3 cellular contexts compared by ENCODE assay signal in the genomic region with DNA sequence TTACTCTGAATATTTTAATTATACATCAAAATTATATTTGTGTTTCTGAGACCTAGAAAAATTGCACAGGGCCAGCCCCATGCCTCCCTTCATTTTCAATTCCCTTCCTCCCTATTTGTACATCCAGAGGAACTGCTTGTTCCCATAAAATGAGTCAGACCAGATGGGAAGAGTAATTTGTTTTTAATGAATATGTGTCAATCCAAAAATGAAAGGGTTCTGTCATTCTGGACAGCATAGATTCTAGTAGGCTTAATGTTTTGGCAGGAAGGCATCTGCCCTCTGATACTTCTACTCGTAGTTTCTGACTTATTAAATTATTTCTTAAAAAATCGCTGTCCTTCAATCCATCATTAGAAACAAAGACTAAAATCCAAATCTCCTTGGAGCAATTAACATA.
TF ChIP-seq lines count a peak whose summit lies in the region.

No MANE protein-coding gene starts in this region.

TF ChIP-seq in SK-N-SH treated with all-trans-retinoic acid at 6 μM for 48 hours, 23 proteins besides CTCF, POLR2A, EP300 and RAD21:
- TF ChIP-seq ISL1 (CRISPR knock-in tag; IDR thresholded peaks at IDR 0.05) (peak; percentile 70), PPARA (CRISPR knock-in tag; IDR thresholded peaks at IDR 0.05; ENCODE audit: borderline replicate concordance) (no peak)

TF ChIP-seq in SK-N-SH, 30 proteins besides CTCF, POLR2A, EP300 and RAD21:
- TF ChIP-seq EZH2phosphoT487 (IDR thresholded peaks at IDR 0.05; ENCODE audit: borderline replicate concordance, low read depth) (no peak), SIN3A (IDR thresholded peaks at IDR 0.05; ENCODE audit: borderline replicate concordance, low read depth, low read length) (no peak), TAF1 (IDR thresholded peaks at IDR 0.05; ENCODE audit: borderline replicate concordance, low read depth, low read length) (no peak), CHD2 (IDR thresholded peaks at IDR 0.05; ENCODE audit: low read length, partially characterized antibody) (no peak), FOXJ3 (CRISPR knock-in tag; IDR thresholded peaks at IDR 0.05) (no peak)
- TF ChIP-seq, protein P1, sequence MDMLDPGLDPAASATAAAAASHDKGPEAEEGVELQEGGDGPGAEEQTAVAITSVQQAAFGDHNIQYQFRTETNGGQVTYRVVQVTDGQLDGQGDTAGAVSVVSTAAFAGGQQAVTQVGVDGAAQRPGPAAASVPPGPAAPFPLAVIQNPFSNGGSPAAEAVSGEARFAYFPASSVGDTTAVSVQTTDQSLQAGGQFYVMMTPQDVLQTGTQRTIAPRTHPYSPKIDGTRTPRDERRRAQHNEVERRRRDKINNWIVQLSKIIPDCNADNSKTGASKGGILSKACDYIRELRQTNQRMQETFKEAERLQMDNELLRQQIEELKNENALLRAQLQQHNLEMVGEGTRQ (IDR thresholded peaks at IDR 0.05; ENCODE audit: borderline replicate concordance, low read depth, low read length), result no peak
- TF ChIP-seq, protein P2, sequence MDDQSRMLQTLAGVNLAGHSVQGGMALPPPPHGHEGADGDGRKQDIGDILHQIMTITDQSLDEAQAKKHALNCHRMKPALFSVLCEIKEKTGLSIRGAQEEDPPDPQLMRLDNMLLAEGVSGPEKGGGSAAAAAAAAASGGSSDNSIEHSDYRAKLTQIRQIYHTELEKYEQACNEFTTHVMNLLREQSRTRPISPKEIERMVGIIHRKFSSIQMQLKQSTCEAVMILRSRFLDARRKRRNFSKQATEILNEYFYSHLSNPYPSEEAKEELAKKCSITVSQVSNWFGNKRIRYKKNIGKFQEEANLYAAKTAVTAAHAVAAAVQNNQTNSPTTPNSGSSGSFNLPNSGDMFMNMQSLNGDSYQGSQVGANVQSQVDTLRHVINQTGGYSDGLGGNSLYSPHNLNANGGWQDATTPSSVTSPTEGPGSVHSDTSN (IDR thresholded peaks at IDR 0.05), result no peak
TF ChIP-seq in SK-N-SH: peak in this region for 0.

TF ChIP-seq in GM23338, 12 proteins besides CTCF, POLR2A, EP300 and RAD21:
- TF ChIP-seq JUNB (IDR thresholded peaks at IDR 0.05; ENCODE audit: unreplicated experiment), result no peak
- no peak for TF ChIP-seq STAT1 (IDR thresholded peaks at IDR 0.05; ENCODE audit: unreplicated experiment)
- TF ChIP-seq, protein P3, sequence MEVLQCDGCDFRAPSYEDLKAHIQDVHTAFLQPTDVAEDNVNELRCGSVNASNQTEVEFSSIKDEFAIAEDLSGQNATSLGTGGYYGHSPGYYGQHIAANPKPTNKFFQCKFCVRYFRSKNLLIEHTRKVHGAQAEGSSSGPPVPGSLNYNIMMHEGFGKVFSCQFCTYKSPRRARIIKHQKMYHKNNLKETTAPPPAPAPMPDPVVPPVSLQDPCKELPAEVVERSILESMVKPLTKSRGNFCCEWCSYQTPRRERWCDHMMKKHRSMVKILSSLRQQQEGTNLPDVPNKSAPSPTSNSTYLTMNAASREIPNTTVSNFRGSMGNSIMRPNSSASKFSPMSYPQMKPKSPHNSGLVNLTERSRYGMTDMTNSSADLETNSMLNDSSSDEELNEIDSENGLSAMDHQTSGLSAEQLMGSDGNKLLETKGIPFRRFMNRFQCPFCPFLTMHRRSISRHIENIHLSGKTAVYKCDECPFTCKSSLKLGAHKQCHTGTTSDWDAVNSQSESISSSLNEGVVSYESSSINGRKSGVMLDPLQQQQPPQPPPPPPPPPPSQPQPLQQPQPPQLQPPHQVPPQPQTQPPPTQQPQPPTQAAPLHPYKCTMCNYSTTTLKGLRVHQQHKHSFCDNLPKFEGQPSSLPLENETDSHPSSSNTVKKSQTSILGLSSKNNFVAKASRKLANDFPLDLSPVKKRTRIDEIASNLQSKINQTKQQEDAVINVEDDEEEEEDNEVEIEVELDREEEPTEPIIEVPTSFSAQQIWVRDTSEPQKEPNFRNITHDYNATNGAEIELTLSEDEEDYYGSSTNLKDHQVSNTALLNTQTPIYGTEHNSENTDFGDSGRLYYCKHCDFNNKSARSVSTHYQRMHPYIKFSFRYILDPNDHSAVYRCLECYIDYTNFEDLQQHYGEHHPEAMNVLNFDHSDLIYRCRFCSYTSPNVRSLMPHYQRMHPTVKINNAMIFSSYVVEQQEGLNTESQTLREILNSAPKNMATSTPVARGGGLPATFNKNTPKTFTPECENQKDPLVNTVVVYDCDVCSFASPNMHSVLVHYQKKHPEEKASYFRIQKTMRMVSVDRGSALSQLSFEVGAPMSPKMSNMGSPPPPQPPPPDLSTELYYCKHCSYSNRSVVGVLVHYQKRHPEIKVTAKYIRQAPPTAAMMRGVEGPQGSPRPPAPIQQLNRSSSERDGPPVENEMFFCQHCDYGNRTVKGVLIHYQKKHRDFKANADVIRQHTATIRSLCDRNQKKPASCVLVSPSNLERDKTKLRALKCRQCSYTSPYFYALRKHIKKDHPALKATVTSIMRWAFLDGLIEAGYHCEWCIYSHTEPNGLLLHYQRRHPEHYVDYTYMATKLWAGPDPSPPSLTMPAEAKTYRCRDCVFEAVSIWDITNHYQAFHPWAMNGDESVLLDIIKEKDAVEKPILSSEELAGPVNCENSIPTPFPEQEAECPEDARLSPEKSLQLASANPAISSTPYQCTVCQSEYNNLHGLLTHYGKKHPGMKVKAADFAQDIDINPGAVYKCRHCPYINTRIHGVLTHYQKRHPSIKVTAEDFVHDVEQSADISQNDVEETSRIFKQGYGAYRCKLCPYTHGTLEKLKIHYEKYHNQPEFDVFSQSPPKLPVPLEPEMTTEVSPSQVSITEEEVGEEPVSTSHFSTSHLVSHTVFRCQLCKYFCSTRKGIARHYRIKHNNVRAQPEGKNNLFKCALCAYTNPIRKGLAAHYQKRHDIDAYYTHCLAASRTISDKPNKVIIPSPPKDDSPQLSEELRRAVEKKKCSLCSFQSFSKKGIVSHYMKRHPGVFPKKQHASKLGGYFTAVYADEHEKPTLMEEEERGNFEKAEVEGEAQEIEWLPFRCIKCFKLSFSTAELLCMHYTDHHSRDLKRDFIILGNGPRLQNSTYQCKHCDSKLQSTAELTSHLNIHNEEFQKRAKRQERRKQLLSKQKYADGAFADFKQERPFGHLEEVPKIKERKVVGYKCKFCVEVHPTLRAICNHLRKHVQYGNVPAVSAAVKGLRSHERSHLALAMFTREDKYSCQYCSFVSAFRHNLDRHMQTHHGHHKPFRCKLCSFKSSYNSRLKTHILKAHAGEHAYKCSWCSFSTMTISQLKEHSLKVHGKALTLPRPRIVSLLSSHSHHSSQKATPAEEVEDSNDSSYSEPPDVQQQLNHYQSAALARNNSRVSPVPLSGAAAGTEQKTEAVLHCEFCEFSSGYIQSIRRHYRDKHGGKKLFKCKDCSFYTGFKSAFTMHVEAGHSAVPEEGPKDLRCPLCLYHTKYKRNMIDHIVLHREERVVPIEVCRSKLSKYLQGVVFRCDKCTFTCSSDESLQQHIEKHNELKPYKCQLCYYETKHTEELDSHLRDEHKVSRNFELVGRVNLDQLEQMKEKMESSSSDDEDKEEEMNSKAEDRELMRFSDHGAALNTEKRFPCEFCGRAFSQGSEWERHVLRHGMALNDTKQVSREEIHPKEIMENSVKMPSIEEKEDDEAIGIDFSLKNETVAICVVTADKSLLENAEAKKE (CRISPR knock-in tag; IDR thresholded peaks at IDR 0.05), result no peak
- no peak for TF ChIP-seq NANOG (IDR thresholded peaks at IDR 0.05; ENCODE audit: borderline replicate concordance)
- TF ChIP-seq EZH2 (IDR thresholded peaks at IDR 0.05; ENCODE audit: low read depth, unreplicated experiment), result no peak
- TF ChIP-seq, protein P4, sequence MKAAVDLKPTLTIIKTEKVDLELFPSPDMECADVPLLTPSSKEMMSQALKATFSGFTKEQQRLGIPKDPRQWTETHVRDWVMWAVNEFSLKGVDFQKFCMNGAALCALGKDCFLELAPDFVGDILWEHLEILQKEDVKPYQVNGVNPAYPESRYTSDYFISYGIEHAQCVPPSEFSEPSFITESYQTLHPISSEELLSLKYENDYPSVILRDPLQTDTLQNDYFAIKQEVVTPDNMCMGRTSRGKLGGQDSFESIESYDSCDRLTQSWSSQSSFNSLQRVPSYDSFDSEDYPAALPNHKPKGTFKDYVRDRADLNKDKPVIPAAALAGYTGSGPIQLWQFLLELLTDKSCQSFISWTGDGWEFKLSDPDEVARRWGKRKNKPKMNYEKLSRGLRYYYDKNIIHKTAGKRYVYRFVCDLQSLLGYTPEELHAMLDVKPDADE (IDR thresholded peaks at IDR 0.05), result no peak
- no peak for TF ChIP-seq CREB1 (CRISPR knock-in tag; IDR thresholded peaks at IDR 0.05; ENCODE audit: low read depth)
- no peak for TF ChIP-seq ZNF331 (CRISPR knock-in tag; IDR thresholded peaks at IDR 0.05; ENCODE audit: low read depth)
- no peak for TF ChIP-seq EZH2phosphoT487 (IDR thresholded peaks at IDR 0.05; ENCODE audit: unreplicated experiment)
- no peak for TF ChIP-seq POLR2AphosphoS5 (IDR thresholded peaks at IDR 0.05; ENCODE audit: low read depth)
- TF ChIP-seq ZNF114 (CRISPR knock-in tag; IDR thresholded peaks at IDR 0.05), result no peak
- TF ChIP-seq, protein P5, sequence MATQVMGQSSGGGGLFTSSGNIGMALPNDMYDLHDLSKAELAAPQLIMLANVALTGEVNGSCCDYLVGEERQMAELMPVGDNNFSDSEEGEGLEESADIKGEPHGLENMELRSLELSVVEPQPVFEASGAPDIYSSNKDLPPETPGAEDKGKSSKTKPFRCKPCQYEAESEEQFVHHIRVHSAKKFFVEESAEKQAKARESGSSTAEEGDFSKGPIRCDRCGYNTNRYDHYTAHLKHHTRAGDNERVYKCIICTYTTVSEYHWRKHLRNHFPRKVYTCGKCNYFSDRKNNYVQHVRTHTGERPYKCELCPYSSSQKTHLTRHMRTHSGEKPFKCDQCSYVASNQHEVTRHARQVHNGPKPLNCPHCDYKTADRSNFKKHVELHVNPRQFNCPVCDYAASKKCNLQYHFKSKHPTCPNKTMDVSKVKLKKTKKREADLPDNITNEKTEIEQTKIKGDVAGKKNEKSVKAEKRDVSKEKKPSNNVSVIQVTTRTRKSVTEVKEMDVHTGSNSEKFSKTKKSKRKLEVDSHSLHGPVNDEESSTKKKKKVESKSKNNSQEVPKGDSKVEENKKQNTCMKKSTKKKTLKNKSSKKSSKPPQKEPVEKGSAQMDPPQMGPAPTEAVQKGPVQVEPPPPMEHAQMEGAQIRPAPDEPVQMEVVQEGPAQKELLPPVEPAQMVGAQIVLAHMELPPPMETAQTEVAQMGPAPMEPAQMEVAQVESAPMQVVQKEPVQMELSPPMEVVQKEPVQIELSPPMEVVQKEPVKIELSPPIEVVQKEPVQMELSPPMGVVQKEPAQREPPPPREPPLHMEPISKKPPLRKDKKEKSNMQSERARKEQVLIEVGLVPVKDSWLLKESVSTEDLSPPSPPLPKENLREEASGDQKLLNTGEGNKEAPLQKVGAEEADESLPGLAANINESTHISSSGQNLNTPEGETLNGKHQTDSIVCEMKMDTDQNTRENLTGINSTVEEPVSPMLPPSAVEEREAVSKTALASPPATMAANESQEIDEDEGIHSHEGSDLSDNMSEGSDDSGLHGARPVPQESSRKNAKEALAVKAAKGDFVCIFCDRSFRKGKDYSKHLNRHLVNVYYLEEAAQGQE (IDR thresholded peaks at IDR 0.05; ENCODE audit: unreplicated experiment), result no peak
